In genomic region chr20:52172392-52173047, GRCh38 we compare ENCODE assay signal across 14 cellular contexts. TPM values are rescaled to one million over a fixed set of nuclear protein-coding genes. Genes with fewer than 3 reads are reported as not detected.
DNase-seq lines count a peak whose midpoint lies in the region; ATAC-seq and TF ChIP-seq lines count a peak whose summit lies in the region.
"Had no signal": no experiment of that assay in that cellular context is flagged by ENCODE, and none has a peak within 500 bp of the region (broad histone marks: within the 10 kb centered on the region; RNA-seq: fewer than 3 reads in every experiment).

No MANE protein-coding gene starts in this region.

- no peaks in the 10 kb centered on the region for H3K79me2 ChIP-seq in OCI-LY7 (ENCODE audit: insufficient read depth, low read depth, low read length)

- H3K27ac Mint-ChIP-seq in activated CD4-positive, alpha-beta memory T cell treated with anti-CD3 and anti-CD28 coated beads for 36 hours = no peak overlapping the region

- H2AFZ ChIP-seq in OCI-LY7 (ENCODE audit: low read length) = no peak overlapping the region

- peaks cover 6% of the 10 kb centered on the region for H3K4me1 Mint-ChIP-seq in activated CD4-positive, alpha-beta memory T cell treated with anti-CD3 and anti-CD28 coated beads for 36 hours (ENCODE audit: low read depth)

- intact Hi-C loops in OCI-LY7 (cut with micrococcal nuclease; ENCODE audit: unreplicated experiment) = no loop called here
- intact Hi-C loops in activated CD4-positive, alpha-beta memory T cell treated with anti-CD3 and anti-CD28 coated beads for 36 hours (cut with micrococcal nuclease) = no loop called here

- peaks cover 13% of the 10 kb centered on the region for H3K4me1 ChIP-seq in OCI-LY7 (ENCODE audit: insufficient read depth, low read length, poor library complexity, severe bottlenecking)
- H3K4me1 ChIP-seq: BE2C, thyroid gland had no signal

- ATAC-seq in GM18498 (IDR thresholded peaks at IDR 0.05; ENCODE audit: unreplicated experiment) (peak; percentile 94), HG02973 (IDR thresholded peaks at IDR 0.05; ENCODE audit: unreplicated experiment) (peak; percentile 87)
- ATAC-seq: SK-N-SH treated with all-trans-retinoic acid at 6 μM for 48 hours had no signal

- H3K36me3 ChIP-seq in OCI-LY7 (ENCODE audit: insufficient read depth, low read length) = peaks cover 16% of the 10 kb centered on the region
- H3K36me3 ChIP-seq: thyroid gland had no signal

- no peaks in the 10 kb centered on the region for H3K9me2 ChIP-seq in OCI-LY7 (ENCODE audit: insufficient read depth, low read length)

- CTCF ChIA-PET in OCI-LY7 (lab: Charles Lee; ENCODE audit: unreplicated experiment) = no interaction called here
- CTCF ChIA-PET in activated CD4-positive, alpha-beta memory T cell treated with anti-CD3 and anti-CD28 coated beads for 36 hours (lab: Charles Lee) = no interaction called here

- DNase-seq in GM20000 (ENCODE audit: low spot score) (peak; percentile 56), OCI-LY7 (ENCODE audit: low spot score) (no peak), substantia nigra (lab: John Stamatoyannopoulos, UW) (no peak), glomerular visceral epithelial cell (ENCODE audit: extremely low spot score) (no peak), NCI-H748 (lab: John Stamatoyannopoulos, UW; ENCODE audit: unreplicated experiment) (no peak)
- DNase-seq in activated CD4-positive, alpha-beta memory T cell treated with anti-CD3 and anti-CD28 coated beads for 36 hours = no peak
- DNase-seq: BE2C; immature natural killer cell; occipital lobe; stimulated activated CD4-positive, alpha-beta T cell treated with anti-CD3 and anti-CD28 coated beads, Interleukin-4, amount 100 ng/mL, for 4 hours; thyroid gland had no signal

- no peaks in the 10 kb centered on the region for H3K27me3 Mint-ChIP-seq in activated CD4-positive, alpha-beta memory T cell treated with anti-CD3 and anti-CD28 coated beads for 36 hours

- H4K20me1 ChIP-seq in OCI-LY7 (ENCODE audit: insufficient read depth, low read length) = no peaks in the 10 kb centered on the region

- POLR2A ChIA-PET in OCI-LY7 (lab: Charles Lee) = interaction anchor here (0.6 kb wide), 2 partner anchors 65 to 449 kb away, joined by 3 to 4 read pairs; no protein-coding TSS in a partner anchor
- POLR2A ChIA-PET in activated CD4-positive, alpha-beta memory T cell treated with anti-CD3 and anti-CD28 coated beads for 36 hours (lab: Charles Lee) = no interaction called here

- H3K9me3 ChIP-seq in OCI-LY7 (ENCODE audit: low read length) = no peaks in the 10 kb centered on the region
- H3K9me3 ChIP-seq: BE2C, thyroid gland had no signal

- H3K36me3 Mint-ChIP-seq in activated CD4-positive, alpha-beta memory T cell treated with anti-CD3 and anti-CD28 coated beads for 36 hours = peaks cover 11% of the 10 kb centered on the region

- H3K4me2 ChIP-seq in OCI-LY7 (ENCODE audit: low read length) = no peak overlapping the region

- H3K27ac ChIP-seq in OCI-LY7 (ENCODE audit: low read depth, low read length, poor library complexity, severe bottlenecking) (no peak overlapping the region), substantia nigra (ENCODE audit: low read depth, low read length, poor library complexity, severe bottlenecking) (no peak overlapping the region)
- H3K27ac ChIP-seq: thyroid gland had no signal

- H3K9me3 Mint-ChIP-seq in activated CD4-positive, alpha-beta memory T cell treated with anti-CD3 and anti-CD28 coated beads for 36 hours = no peaks in the 10 kb centered on the region
- H3K9me3 Mint-ChIP-seq: immature natural killer cell had no signal

- TF ChIP-seq CTCF in GM20000 (IDR thresholded peaks at IDR 0.05; ENCODE audit: extremely low read depth, missing control alignments) = no peak
- TF ChIP-seq CTCF in OCI-LY7 (conservative IDR thresholded peaks at IDR 0.05; ENCODE audit: low read length) = no peak

- H3K4me3 Mint-ChIP-seq in activated CD4-positive, alpha-beta memory T cell treated with anti-CD3 and anti-CD28 coated beads for 36 hours = no peak overlapping the region
- H3K4me3 Mint-ChIP-seq: immature natural killer cell had no signal

- BruUV-seq in OCI-LY7 (replicated peaks; lab: Mats Ljungman, UMichigan) = TSS peak; percentile 16

- H3K4me3 ChIP-seq in OCI-LY7 (ENCODE audit: low read depth, low read length, poor library complexity, severe bottlenecking) = no peak overlapping the region
- H3K4me3 ChIP-seq: thyroid gland had no signal

RNA-seq across cellular contexts. Expression of gene ZFP64, which starts 19.1 kb away (rescaled TPM):
- 10.0 and 14.4 TPM in 2 replicates for total RNA-seq in OCI-LY7 (2014; rRNA removed; shearing (Covaris generic))
- total RNA-seq in OCI-LY7 (2022) = 16.7 and 19.0 TPM in 2 replicates
- total RNA-seq in activated CD4-positive, alpha-beta memory T cell treated with anti-CD3 and anti-CD28 coated beads for 36 hours = 10 to 100 TPM in 1 of 2 experiments, 1 to 10 TPM in 1; 9.2 to 11.8 TPM
